ENCODE assay signal across 1 cellular context in the genomic region with DNA sequence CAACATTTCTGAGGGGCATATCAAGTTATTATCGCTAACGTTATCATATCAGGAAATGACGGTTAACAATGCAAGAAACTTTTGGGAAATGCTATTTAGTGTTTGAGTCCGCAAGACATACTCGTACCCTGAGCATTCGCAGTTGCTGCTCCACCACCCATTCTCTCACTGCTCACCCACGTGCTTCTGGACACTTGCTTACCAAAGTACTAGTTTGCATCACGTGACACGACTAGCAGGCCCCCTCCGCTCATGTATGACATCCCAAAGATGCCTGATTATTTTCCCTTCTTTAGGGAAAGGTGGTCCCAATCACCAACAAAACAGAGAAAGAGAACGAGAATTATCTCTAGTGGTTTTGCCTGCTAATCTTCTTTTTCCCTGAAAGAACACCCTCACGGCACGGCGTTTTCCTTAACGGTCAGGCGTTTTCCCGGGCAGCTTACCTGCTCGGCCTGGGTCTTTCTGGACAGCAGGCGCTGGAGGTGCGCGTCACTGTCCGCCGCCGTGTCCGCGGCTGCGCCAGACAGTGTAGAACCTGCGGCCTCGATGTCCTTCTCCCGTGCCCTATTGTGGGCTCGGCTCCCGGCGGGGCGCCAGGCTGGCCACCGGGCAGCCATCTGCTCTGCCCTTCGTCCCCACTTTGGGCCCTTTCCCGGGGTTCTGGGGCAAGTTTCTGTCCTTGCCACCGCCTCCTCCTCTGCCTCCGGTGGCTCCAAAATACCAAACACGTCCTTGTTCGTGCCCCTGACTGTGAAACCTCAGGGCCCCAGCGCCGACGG.
TF ChIP-seq lines count a peak whose summit lies in the region.

A gene (plus strand): TSS at position 492 of the 782 bp plus-strand sequence. CDS start 58 bp downstream, at position 550.

TF ChIP-seq in GM12878, 131 proteins besides CTCF, POLR2A, EP300 and RAD21 (continued from another document and continues in another):
- TF ChIP-seq SMARCA5 (IDR thresholded peaks at IDR 0.05), result no peak
- TF ChIP-seq, protein P1, sequence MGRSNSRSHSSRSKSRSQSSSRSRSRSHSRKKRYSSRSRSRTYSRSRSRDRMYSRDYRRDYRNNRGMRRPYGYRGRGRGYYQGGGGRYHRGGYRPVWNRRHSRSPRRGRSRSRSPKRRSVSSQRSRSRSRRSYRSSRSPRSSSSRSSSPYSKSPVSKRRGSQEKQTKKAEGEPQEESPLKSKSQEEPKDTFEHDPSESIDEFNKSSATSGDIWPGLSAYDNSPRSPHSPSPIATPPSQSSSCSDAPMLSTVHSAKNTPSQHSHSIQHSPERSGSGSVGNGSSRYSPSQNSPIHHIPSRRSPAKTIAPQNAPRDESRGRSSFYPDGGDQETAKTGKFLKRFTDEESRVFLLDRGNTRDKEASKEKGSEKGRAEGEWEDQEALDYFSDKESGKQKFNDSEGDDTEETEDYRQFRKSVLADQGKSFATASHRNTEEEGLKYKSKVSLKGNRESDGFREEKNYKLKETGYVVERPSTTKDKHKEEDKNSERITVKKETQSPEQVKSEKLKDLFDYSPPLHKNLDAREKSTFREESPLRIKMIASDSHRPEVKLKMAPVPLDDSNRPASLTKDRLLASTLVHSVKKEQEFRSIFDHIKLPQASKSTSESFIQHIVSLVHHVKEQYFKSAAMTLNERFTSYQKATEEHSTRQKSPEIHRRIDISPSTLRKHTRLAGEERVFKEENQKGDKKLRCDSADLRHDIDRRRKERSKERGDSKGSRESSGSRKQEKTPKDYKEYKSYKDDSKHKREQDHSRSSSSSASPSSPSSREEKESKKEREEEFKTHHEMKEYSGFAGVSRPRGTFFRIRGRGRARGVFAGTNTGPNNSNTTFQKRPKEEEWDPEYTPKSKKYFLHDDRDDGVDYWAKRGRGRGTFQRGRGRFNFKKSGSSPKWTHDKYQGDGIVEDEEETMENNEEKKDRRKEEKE (IDR thresholded peaks at IDR 0.05), result no peak
- TF ChIP-seq, protein P2, sequence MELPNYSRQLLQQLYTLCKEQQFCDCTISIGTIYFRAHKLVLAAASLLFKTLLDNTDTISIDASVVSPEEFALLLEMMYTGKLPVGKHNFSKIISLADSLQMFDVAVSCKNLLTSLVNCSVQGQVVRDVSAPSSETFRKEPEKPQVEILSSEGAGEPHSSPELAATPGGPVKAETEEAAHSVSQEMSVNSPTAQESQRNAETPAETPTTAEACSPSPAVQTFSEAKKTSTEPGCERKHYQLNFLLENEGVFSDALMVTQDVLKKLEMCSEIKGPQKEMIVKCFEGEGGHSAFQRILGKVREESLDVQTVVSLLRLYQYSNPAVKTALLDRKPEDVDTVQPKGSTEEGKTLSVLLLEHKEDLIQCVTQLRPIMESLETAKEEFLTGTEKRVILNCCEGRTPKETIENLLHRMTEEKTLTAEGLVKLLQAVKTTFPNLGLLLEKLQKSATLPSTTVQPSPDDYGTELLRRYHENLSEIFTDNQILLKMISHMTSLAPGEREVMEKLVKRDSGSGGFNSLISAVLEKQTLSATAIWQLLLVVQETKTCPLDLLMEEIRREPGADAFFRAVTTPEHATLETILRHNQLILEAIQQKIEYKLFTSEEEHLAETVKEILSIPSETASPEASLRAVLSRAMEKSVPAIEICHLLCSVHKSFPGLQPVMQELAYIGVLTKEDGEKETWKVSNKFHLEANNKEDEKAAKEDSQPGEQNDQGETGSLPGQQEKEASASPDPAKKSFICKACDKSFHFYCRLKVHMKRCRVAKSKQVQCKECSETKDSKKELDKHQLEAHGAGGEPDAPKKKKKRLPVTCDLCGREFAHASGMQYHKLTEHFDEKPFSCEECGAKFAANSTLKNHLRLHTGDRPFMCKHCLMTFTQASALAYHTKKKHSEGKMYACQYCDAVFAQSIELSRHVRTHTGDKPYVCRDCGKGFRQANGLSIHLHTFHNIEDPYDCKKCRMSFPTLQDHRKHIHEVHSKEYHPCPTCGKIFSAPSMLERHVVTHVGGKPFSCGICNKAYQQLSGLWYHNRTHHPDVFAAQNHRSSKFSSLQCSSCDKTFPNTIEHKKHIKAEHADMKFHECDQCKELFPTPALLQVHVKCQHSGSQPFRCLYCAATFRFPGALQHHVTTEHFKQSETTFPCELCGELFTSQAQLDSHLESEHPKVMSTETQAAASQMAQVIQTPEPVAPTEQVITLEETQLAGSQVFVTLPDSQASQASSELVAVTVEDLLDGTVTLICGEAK (IDR thresholded peaks at IDR 0.05; ENCODE audit: borderline replicate concordance), result peak; percentile 65; the same call in 1 of the 2 replicates
- peak; percentile 91 for TF ChIP-seq CBFB (IDR thresholded peaks at IDR 0.05; ENCODE audit: low read depth)
- TF ChIP-seq RUNX3 (IDR thresholded peaks at IDR 0.05; ENCODE audit: low read length), result peak; percentile 47
- no peak for TF ChIP-seq SUZ12 (IDR thresholded peaks at IDR 0.05; ENCODE audit: unreplicated experiment)
- no peak for TF ChIP-seq ZNF274 (IDR thresholded peaks at IDR 0.05; ENCODE audit: insufficient read depth, insufficient read length)
- no peak for TF ChIP-seq SMAD1 (IDR thresholded peaks at IDR 0.05; ENCODE audit: low read depth, partially characterized antibody)
- TF ChIP-seq NR2C1 (IDR thresholded peaks at IDR 0.05), result 0 out of 2 replicates have a peak, but pooled peaks have one; percentile 31
- TF ChIP-seq, protein P3, sequence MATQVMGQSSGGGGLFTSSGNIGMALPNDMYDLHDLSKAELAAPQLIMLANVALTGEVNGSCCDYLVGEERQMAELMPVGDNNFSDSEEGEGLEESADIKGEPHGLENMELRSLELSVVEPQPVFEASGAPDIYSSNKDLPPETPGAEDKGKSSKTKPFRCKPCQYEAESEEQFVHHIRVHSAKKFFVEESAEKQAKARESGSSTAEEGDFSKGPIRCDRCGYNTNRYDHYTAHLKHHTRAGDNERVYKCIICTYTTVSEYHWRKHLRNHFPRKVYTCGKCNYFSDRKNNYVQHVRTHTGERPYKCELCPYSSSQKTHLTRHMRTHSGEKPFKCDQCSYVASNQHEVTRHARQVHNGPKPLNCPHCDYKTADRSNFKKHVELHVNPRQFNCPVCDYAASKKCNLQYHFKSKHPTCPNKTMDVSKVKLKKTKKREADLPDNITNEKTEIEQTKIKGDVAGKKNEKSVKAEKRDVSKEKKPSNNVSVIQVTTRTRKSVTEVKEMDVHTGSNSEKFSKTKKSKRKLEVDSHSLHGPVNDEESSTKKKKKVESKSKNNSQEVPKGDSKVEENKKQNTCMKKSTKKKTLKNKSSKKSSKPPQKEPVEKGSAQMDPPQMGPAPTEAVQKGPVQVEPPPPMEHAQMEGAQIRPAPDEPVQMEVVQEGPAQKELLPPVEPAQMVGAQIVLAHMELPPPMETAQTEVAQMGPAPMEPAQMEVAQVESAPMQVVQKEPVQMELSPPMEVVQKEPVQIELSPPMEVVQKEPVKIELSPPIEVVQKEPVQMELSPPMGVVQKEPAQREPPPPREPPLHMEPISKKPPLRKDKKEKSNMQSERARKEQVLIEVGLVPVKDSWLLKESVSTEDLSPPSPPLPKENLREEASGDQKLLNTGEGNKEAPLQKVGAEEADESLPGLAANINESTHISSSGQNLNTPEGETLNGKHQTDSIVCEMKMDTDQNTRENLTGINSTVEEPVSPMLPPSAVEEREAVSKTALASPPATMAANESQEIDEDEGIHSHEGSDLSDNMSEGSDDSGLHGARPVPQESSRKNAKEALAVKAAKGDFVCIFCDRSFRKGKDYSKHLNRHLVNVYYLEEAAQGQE (IDR thresholded peaks at IDR 0.05; ENCODE audit: low read depth, low read length), result no peak
- peak; percentile 100 for TF ChIP-seq MXI1 (IDR thresholded peaks at IDR 0.05; ENCODE audit: low read depth, low read length)
- TF ChIP-seq MYC (IDR thresholded peaks at IDR 0.05; ENCODE audit: insufficient read depth, insufficient read length, insufficient replicate concordance, low read length, severe bottlenecking), result peak; percentile 95
- TF ChIP-seq HCFC1 (IDR thresholded peaks at IDR 0.05; ENCODE audit: low read length), result peak; percentile 89
- TF ChIP-seq, protein P4, sequence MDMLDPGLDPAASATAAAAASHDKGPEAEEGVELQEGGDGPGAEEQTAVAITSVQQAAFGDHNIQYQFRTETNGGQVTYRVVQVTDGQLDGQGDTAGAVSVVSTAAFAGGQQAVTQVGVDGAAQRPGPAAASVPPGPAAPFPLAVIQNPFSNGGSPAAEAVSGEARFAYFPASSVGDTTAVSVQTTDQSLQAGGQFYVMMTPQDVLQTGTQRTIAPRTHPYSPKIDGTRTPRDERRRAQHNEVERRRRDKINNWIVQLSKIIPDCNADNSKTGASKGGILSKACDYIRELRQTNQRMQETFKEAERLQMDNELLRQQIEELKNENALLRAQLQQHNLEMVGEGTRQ (IDR thresholded peaks at IDR 0.05; ENCODE audit: borderline replicate concordance, low read depth, low read length), result peak; percentile 97
- TF ChIP-seq, protein P5, sequence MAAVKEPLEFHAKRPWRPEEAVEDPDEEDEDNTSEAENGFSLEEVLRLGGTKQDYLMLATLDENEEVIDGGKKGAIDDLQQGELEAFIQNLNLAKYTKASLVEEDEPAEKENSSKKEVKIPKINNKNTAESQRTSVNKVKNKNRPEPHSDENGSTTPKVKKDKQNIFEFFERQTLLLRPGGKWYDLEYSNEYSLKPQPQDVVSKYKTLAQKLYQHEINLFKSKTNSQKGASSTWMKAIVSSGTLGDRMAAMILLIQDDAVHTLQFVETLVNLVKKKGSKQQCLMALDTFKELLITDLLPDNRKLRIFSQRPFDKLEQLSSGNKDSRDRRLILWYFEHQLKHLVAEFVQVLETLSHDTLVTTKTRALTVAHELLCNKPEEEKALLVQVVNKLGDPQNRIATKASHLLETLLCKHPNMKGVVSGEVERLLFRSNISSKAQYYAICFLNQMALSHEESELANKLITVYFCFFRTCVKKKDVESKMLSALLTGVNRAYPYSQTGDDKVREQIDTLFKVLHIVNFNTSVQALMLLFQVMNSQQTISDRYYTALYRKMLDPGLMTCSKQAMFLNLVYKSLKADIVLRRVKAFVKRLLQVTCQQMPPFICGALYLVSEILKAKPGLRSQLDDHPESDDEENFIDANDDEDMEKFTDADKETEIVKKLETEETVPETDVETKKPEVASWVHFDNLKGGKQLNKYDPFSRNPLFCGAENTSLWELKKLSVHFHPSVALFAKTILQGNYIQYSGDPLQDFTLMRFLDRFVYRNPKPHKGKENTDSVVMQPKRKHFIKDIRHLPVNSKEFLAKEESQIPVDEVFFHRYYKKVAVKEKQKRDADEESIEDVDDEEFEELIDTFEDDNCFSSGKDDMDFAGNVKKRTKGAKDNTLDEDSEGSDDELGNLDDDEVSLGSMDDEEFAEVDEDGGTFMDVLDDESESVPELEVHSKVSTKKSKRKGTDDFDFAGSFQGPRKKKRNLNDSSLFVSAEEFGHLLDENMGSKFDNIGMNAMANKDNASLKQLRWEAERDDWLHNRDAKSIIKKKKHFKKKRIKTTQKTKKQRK (IDR thresholded peaks at IDR 0.05; ENCODE audit: low read depth, low read length), result peak; percentile 39; the same call in 1 of the 2 replicates
- TF ChIP-seq, protein P6, sequence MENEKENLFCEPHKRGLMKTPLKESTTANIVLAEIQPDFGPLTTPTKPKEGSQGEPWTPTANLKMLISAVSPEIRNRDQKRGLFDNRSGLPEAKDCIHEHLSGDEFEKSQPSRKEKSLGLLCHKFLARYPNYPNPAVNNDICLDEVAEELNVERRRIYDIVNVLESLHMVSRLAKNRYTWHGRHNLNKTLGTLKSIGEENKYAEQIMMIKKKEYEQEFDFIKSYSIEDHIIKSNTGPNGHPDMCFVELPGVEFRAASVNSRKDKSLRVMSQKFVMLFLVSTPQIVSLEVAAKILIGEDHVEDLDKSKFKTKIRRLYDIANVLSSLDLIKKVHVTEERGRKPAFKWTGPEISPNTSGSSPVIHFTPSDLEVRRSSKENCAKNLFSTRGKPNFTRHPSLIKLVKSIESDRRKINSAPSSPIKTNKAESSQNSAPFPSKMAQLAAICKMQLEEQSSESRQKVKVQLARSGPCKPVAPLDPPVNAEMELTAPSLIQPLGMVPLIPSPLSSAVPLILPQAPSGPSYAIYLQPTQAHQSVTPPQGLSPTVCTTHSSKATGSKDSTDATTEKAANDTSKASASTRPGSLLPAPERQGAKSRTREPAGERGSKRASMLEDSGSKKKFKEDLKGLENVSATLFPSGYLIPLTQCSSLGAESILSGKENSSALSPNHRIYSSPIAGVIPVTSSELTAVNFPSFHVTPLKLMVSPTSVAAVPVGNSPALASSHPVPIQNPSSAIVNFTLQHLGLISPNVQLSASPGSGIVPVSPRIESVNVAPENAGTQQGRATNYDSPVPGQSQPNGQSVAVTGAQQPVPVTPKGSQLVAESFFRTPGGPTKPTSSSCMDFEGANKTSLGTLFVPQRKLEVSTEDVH (IDR thresholded peaks at IDR 0.05; ENCODE audit: low read depth, partially characterized antibody), result peak; percentile 78
- TF ChIP-seq IKZF2 (IDR thresholded peaks at IDR 0.05), result no peak
- no peak; the same call in 1 of the 2 replicates for TF ChIP-seq DPF2 (IDR thresholded peaks at IDR 0.05)
- TF ChIP-seq TCF3 (IDR thresholded peaks at IDR 0.05; ENCODE audit: borderline replicate concordance, insufficient read depth, low read depth, low read length), result peak; percentile 8; the same call in 1 of the 2 replicates
- TF ChIP-seq, protein P7, sequence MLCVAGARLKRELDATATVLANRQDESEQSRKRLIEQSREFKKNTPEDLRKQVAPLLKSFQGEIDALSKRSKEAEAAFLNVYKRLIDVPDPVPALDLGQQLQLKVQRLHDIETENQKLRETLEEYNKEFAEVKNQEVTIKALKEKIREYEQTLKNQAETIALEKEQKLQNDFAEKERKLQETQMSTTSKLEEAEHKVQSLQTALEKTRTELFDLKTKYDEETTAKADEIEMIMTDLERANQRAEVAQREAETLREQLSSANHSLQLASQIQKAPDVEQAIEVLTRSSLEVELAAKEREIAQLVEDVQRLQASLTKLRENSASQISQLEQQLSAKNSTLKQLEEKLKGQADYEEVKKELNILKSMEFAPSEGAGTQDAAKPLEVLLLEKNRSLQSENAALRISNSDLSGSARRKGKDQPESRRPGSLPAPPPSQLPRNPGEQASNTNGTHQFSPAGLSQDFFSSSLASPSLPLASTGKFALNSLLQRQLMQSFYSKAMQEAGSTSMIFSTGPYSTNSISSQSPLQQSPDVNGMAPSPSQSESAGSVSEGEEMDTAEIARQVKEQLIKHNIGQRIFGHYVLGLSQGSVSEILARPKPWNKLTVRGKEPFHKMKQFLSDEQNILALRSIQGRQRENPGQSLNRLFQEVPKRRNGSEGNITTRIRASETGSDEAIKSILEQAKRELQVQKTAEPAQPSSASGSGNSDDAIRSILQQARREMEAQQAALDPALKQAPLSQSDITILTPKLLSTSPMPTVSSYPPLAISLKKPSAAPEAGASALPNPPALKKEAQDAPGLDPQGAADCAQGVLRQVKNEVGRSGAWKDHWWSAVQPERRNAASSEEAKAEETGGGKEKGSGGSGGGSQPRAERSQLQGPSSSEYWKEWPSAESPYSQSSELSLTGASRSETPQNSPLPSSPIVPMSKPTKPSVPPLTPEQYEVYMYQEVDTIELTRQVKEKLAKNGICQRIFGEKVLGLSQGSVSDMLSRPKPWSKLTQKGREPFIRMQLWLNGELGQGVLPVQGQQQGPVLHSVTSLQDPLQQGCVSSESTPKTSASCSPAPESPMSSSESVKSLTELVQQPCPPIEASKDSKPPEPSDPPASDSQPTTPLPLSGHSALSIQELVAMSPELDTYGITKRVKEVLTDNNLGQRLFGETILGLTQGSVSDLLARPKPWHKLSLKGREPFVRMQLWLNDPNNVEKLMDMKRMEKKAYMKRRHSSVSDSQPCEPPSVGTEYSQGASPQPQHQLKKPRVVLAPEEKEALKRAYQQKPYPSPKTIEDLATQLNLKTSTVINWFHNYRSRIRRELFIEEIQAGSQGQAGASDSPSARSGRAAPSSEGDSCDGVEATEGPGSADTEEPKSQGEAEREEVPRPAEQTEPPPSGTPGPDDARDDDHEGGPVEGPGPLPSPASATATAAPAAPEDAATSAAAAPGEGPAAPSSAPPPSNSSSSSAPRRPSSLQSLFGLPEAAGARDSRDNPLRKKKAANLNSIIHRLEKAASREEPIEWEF (IDR thresholded peaks at IDR 0.05; ENCODE audit: insufficient replicate concordance, low read depth, low read length), result no peak
- TF ChIP-seq ASH2L (IDR thresholded peaks at IDR 0.05; ENCODE audit: borderline replicate concordance, low read depth), result no peak
- no peak for TF ChIP-seq RELA (IDR thresholded peaks at IDR 0.05; ENCODE audit: borderline replicate concordance, partially characterized antibody)
